Comparison of ENCODE assay signal across 1 cellular context in genomic region chr12:2343672-2344071, GRCh38.
TF ChIP-seq lines count a peak whose summit lies in the region.

No MANE protein-coding gene starts in this region.

TF ChIP-seq in IMR-90, 13 proteins besides CTCF, POLR2A, EP300 and RAD21 (continued from another document):
- TF ChIP-seq MAZ (IDR thresholded peaks at IDR 0.05; ENCODE audit: borderline replicate concordance, low read depth, low read length) (no peak), RCOR1 (IDR thresholded peaks at IDR 0.05; ENCODE audit: insufficient replicate concordance, low read length) (no peak), RFX5 (IDR thresholded peaks at IDR 0.05; ENCODE audit: low read depth, low read length) (no peak), MAFK (IDR thresholded peaks at IDR 0.05; ENCODE audit: low read depth, low read length) (no peak), CEBPB (IDR thresholded peaks at IDR 0.05; ENCODE audit: low read depth, low read length) (no peak), CHD1 (IDR thresholded peaks at IDR 0.05; ENCODE audit: low read depth, low read length) (no peak), MXI1 (IDR thresholded peaks at IDR 0.05; ENCODE audit: borderline replicate concordance, low read depth, low read length) (no peak), NFE2L2 (IDR thresholded peaks at IDR 0.05; ENCODE audit: low read depth, low read length) (no peak)
